ENCODE assay signal across 1 cellular context in the genomic region with DNA sequence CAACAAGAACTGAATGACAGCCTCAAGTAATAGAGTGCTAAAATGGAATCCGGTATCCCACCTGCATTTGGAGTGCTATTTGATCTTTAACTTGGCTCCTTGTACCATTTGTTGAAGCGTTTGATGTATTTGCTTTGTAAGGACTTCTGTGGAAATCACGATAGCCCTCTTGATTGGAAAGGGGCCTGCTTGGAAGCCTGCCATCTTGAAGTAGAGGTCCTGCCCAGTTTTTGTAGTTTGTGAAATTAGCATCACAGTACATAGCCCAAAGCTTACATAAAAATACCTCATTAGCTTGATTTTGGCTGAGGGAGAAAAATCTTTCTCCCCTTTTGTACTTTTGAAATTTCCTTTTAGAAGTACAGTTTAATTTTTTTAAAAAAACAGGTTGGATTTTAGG.
TF ChIP-seq lines count a peak whose summit lies in the region.

No MANE protein-coding gene starts in this region.

TF ChIP-seq in GM12878, 131 proteins besides CTCF, POLR2A, EP300 and RAD21 (continued from another document):
- TF ChIP-seq, protein P1, sequence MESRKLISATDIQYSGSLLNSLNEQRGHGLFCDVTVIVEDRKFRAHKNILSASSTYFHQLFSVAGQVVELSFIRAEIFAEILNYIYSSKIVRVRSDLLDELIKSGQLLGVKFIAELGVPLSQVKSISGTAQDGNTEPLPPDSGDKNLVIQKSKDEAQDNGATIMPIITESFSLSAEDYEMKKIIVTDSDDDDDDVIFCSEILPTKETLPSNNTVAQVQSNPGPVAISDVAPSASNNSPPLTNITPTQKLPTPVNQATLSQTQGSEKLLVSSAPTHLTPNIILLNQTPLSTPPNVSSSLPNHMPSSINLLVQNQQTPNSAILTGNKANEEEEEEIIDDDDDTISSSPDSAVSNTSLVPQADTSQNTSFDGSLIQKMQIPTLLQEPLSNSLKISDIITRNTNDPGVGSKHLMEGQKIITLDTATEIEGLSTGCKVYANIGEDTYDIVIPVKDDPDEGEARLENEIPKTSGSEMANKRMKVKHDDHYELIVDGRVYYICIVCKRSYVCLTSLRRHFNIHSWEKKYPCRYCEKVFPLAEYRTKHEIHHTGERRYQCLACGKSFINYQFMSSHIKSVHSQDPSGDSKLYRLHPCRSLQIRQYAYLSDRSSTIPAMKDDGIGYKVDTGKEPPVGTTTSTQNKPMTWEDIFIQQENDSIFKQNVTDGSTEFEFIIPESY (IDR thresholded peaks at IDR 0.05), result no peak
- TF ChIP-seq YBX1 (IDR thresholded peaks at IDR 0.05) (no peak), NRF1 (conservative IDR thresholded peaks at IDR 0.05; ENCODE audit: low read depth, low read length) (no peak)
